ENCODE assay signal across 6 cellular contexts in the genomic region with DNA sequence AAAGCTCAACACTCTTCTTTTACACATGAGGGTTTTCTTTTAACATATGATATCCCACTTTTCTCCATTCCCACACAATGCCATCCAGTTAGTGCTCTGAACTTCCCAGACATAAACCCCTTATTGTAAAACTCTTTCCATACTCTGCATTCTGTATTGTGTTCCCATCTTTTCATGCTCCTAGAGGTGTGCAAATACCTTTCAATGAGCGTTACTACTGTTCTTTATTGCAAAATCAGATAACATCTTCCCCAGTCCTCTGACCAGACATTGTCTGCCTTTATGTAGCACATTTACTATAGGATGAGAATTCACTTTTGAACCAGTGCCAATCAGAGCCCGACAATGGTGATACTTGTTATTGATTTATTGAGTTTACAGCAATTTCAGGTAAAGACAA.
"Had no signal": no experiment of that assay in that cellular context is flagged by ENCODE, and none has a peak within 500 bp of the region (broad histone marks: within the 10 kb centered on the region; RNA-seq: fewer than 3 reads in every experiment).

No MANE protein-coding gene starts in this region.

- ATAC-seq: GM23338, HCT116, K562 had no signal

- DNase-seq: H7, HFFc6, IMR-90 had no signal
